Comparison of ENCODE assay signal across 29 cellular contexts in genomic region chr21:43889055-43889454, GRCh38.
"Had no signal": no experiment of that assay in that cellular context is flagged by ENCODE, and none has a peak within 500 bp of the region (broad histone marks: within the 10 kb centered on the region; RNA-seq: fewer than 3 reads in every experiment).

No MANE protein-coding gene starts in this region.

- H3K27ac Mint-ChIP-seq: activated CD8-positive, alpha-beta T cell treated with anti-CD3 and anti-CD28 coated beads, Interleukin-2, amount 10 ng/mL, durations not matched to agents 7 days and 5 days; activated naive CD8-positive, alpha-beta T cell; T-helper 1 cell treated with Interleukin-12 subunit alpha and Interleukin-12 subunit beta and Interleukin-4 antibody, amounts not matched to agents 30 μg/mL and 1 μg/mL, for 36 hours; WTC11 had no signal

- ATAC-seq: activated CD8-positive, alpha-beta T cell treated with anti-CD3 and anti-CD28 coated beads, Interleukin-2, amount 10 ng/mL, durations not matched to agents 7 days and 5 days; activated T-cell treated with anti-CD3 and anti-CD28 coated beads, Interleukin-2, amount 50 U/mL, for 4 hours; SK-N-SH treated with all-trans-retinoic acid at 6 μM for 48 hours had no signal

- H3K27ac ChIP-seq: adrenal gland, Peyer's patch, RWPE1, SJSA1 had no signal

- H3K9me3 ChIP-seq: adrenal gland, Peyer's patch, SJSA1 had no signal

- H3K36me3 ChIP-seq: adrenal gland had no signal

- H3K27me3 Mint-ChIP-seq: activated naive CD8-positive, alpha-beta T cell had no signal

- H3K9me3 Mint-ChIP-seq: activated T-cell treated with anti-CD3 and anti-CD28 coated beads, Interleukin-2, amount 50 U/mL, for 4 hours; T-helper 1 cell treated with Interleukin-12 subunit alpha and Interleukin-12 subunit beta and Interleukin-4 antibody, amounts not matched to agents 30 μg/mL and 1 μg/mL, for 36 hours had no signal

- H3K27me3 ChIP-seq: adrenal gland, MG63, Peyer's patch, SJSA1 had no signal

- DNase-seq: activated CD4-positive, alpha-beta T cell treated with anti-CD3 and anti-CD28 coated beads for 48 hours; activated CD4-positive, alpha-beta T cell treated with anti-CD3 and anti-CD28 coated beads, Interleukin-2, amount 50 U/mL, for 4 hours; activated CD4-positive, CD25-positive, alpha-beta regulatory T cell treated with anti-CD3 and anti-CD28 coated beads, Interleukin-2, amount 50 U/mL, for 72 hours; activated CD8-positive, alpha-beta memory T cell treated with anti-CD3 and anti-CD28 coated beads, Interleukin-2, amount 50 U/mL, for 48 hours; activated CD8-positive, alpha-beta T cell treated with anti-CD3 and anti-CD28 coated beads, Interleukin-2, amount 10 ng/mL, durations not matched to agents 7 days and 5 days; activated naive CD4-positive, alpha-beta T cell; activated T-cell treated with anti-CD3 and anti-CD28 coated beads, Interleukin-2, amount 50 U/mL, for 4 hours; anterior cingulate cortex; cerebellar nuclear complex; MG63; MV-4-11; NCI-H1092 treated with DMSO at 0.1 percent for 48 hours; NCI-H1417 treated with DMSO at 0.1 percent for 48 hours; NCI-H1694; NCI-H2029; NCI-H2107; NCI-H345; NCI-H510A; NCI-H526 treated with DMSO at 0.1 percent for 48 hours; NK-92 treated with Interleukin-12 subunit alpha and Interleukin-12 subunit beta, amount 100 ng/mL, for 24 hours; T-helper 9 cell had no signal

- H3K4me3 ChIP-seq: adrenal gland, MG63, Peyer's patch, SJSA1 had no signal

- H3K4me3 Mint-ChIP-seq: activated CD8-positive, alpha-beta T cell treated with anti-CD3 and anti-CD28 coated beads, Interleukin-2, amount 10 ng/mL, durations not matched to agents 7 days and 5 days; activated T-cell treated with anti-CD3 and anti-CD28 coated beads, Interleukin-2, amount 50 U/mL, for 4 hours; T-helper 1 cell treated with Interleukin-12 subunit alpha and Interleukin-12 subunit beta and Interleukin-4 antibody, amounts not matched to agents 30 μg/mL and 1 μg/mL, for 36 hours had no signal
